12 cellular contexts compared by ENCODE assay signal in the genomic region with DNA sequence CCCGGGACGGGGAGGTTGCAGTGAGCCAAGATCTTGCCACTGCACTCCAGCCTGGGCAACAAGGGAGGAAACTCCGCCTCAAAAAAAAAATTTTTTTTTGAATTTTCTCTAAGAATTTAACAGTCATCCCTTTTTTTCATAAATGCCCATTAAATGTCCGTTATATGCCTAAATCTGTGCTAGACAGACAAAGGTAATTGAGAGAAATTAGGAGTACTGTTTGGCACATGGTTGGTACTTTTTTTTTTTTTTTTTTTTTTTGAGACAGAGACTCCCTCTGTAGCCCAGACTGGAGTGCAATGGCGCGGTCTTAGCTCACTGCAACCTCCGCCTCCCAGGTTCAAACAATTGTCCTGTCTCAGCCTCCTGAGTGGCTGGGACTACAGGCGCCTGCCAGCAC. TPM values are rescaled to one million over a fixed set of nuclear protein-coding genes. Genes with fewer than 3 reads are reported as not detected.
DNase-seq lines count a peak whose midpoint lies in the region; ATAC-seq and TF ChIP-seq lines count a peak whose summit lies in the region.
"Had no signal": no experiment of that assay in that cellular context is flagged by ENCODE, and none has a peak within 500 bp of the region (broad histone marks: within the 10 kb centered on the region; RNA-seq: fewer than 3 reads in every experiment).

No MANE protein-coding gene starts in this region.

- ATAC-seq in SK-N-SH treated with all-trans-retinoic acid at 6 μM for 48 hours (no peak), HG02852 (IDR thresholded peaks at IDR 0.05; ENCODE audit: unreplicated experiment) (no peak), GM18502 (IDR thresholded peaks at IDR 0.05; ENCODE audit: poor library complexity, unreplicated experiment) (no peak)
- ATAC-seq: esophagus mucosa had no signal

- TF ChIP-seq EP300 in SK-N-SH (IDR thresholded peaks at IDR 0.05; ENCODE audit: borderline replicate concordance in 1 of 2, low read depth in 1 of 2, low read length in 1 of 2), result no peak

- H3K27ac ChIP-seq in SK-N-SH (ENCODE audit: low read depth in 2 of 2, low read length in 1 of 2), result peak overlapping the region in 1 of 2 experiments; percentile 70; a peak in 1 of 4 replicates
- H3K27ac ChIP-seq in neutrophil, result peak overlapping the region; percentile 95
- H3K27ac ChIP-seq: SK-N-MC had no signal

- peaks cover 67% of the 10 kb centered on the region for H3K79me2 ChIP-seq in SK-N-SH (ENCODE audit: insufficient read depth)

- no peak for TF ChIP-seq POLR2A in NB4 (IDR thresholded peaks at IDR 0.05; ENCODE audit: extremely low read depth, insufficient read length)

- no peak overlapping the region for H2AFZ ChIP-seq in SK-N-SH (ENCODE audit: low read depth)

- H3K4me1 Mint-ChIP-seq in brain, result peaks cover 59% of the 10 kb centered on the region

- peak overlapping the region; percentile 85 to 98; a peak in 3 of 4 replicates for H3K4me3 ChIP-seq in SK-N-SH (ENCODE audit: low read depth in 2 of 2, low read length in 1 of 2)
- H3K4me3 ChIP-seq in NB4 (ENCODE audit: low read depth, low read length), result peak overlapping the region; percentile 90
- peak overlapping the region; percentile 91 to 96 for H3K4me3 ChIP-seq in neutrophil (ENCODE audit: low read depth in 1 of 2, low read length in 1 of 2)

- WGBS in SK-N-SH (ENCODE audit: low lambda C conversion rate), result 78% methylated on average over 8 of the region's 8 CpGs

- DNase-seq in SK-N-SH (no peak), NB4 (ENCODE audit: low read depth) (no peak), globus pallidus (ENCODE audit: low spot score) (no peak)
- DNase-seq: 8988T, activated gamma-delta T cell had no signal

- H3K9ac ChIP-seq in SK-N-SH, result peak overlapping the region; percentile 80; the same call in 1 of the 2 replicates

- H3K27me3 Mint-ChIP-seq in brain, result peaks cover 6% of the 10 kb centered on the region

- peaks cover 32% of the 10 kb centered on the region for H3K36me3 Mint-ChIP-seq in brain

- peak overlapping the region in 1 of 5 experiments; percentile 42 for H3K27ac Mint-ChIP-seq in brain

- H3K27me3 ChIP-seq in SK-N-SH (ENCODE audit: insufficient read depth) (no peaks in the 10 kb centered on the region), neutrophil (no peaks in the 10 kb centered on the region)

- POLR2A ChIA-PET in SK-N-SH (lab: Yijun Ruan, JAX), result interaction anchor here (0.6 kb wide), 2 partner anchors 65 to 119 kb away, joined by 4 read pairs; no protein-coding TSS in a partner anchor

- H3K36me3 ChIP-seq in SK-N-SH (replicated peaks in 1 of 2; ENCODE audit: control insufficient read depth in 1 of 2, insufficient read depth in 2 of 2, low read length in 1 of 2) (no peaks in the 10 kb centered on the region), neutrophil (no peaks in the 10 kb centered on the region)

- peaks cover 28% of the 10 kb centered on the region; the same call in 1 of the 2 replicates for H4K20me1 ChIP-seq in SK-N-SH (ENCODE audit: insufficient read depth)

- no peaks in the 10 kb centered on the region for H3K9me2 ChIP-seq in SK-N-SH

- H3K9me3 ChIP-seq in SK-N-SH, result no peaks in the 10 kb centered on the region
- no peaks in the 10 kb centered on the region for H3K9me3 ChIP-seq in neutrophil

- TF ChIP-seq CTCF in SK-N-SH (IDR thresholded peaks at IDR 0.05) (no peak), NB4 (IDR thresholded peaks at IDR 0.05; ENCODE audit: low read depth, low read length) (no peak), brain (conservative IDR thresholded peaks at IDR 0.05) (no peak), neutrophil (IDR thresholded peaks at IDR 0.05) (no peak)

- peak overlapping the region; percentile 89 for H3K4me2 ChIP-seq in SK-N-SH

- CTCF ChIA-PET in SK-N-SH (lab: Yijun Ruan, JAX), result interaction anchor here (0.6 kb wide), 1 partner anchor 13 kb away, joined by 3 read pairs; no protein-coding TSS in a partner anchor

- no peaks in the 10 kb centered on the region for H3K9me3 Mint-ChIP-seq in brain

- peaks cover 17% of the 10 kb centered on the region for H3F3A ChIP-seq in SK-N-SH (replicated peaks; ENCODE audit: insufficient read depth)

- H3K4me1 ChIP-seq in SK-N-SH (ENCODE audit: control insufficient read depth in 1 of 2, insufficient read depth in 2 of 2, low read depth in 1 of 2, low read length in 1 of 2) (peaks cover 0 to 2% of the 10 kb centered on the region in 2 experiments; a peak in 1 of 4 replicates), neutrophil (ENCODE audit: control insufficient read depth in 1 of 2, insufficient read depth in 1 of 2, low read depth in 1 of 2, low read length in 1 of 2) (peaks cover 73 to 74% of the 10 kb centered on the region in 2 experiments)

- H3K4me3 Mint-ChIP-seq in brain, result peak overlapping the region; percentile 93 to 99 (median 94)

- no peak for TF ChIP-seq RAD21 in SK-N-SH (IDR thresholded peaks at IDR 0.05; ENCODE audit: low read length)

TF ChIP-seq in SK-N-SH, 30 proteins besides CTCF, POLR2A, EP300 and RAD21 (continues in another document):
- no peak for TF ChIP-seq MEF2A (IDR thresholded peaks at IDR 0.05; ENCODE audit: borderline replicate concordance, low read depth)
- no peak for TF ChIP-seq FOXJ3 (CRISPR knock-in tag; IDR thresholded peaks at IDR 0.05)
- no peak for TF ChIP-seq RCOR1 (IDR thresholded peaks at IDR 0.05; ENCODE audit: low read length)
- TF ChIP-seq RFX5 (IDR thresholded peaks at IDR 0.05; ENCODE audit: low read length), result no peak
- TF ChIP-seq CHD2 (IDR thresholded peaks at IDR 0.05; ENCODE audit: low read length, partially characterized antibody), result no peak
- no peak for TF ChIP-seq SIN3A (IDR thresholded peaks at IDR 0.05; ENCODE audit: borderline replicate concordance, low read depth, low read length)

TF ChIP-seq in SK-N-SH treated with all-trans-retinoic acid at 6 μM for 48 hours, 23 proteins besides CTCF, POLR2A, EP300 and RAD21:
- TF ChIP-seq ISL1 (CRISPR knock-in tag; IDR thresholded peaks at IDR 0.05), result no peak
- no peak for TF ChIP-seq ZFP3 (CRISPR knock-in tag; IDR thresholded peaks at IDR 0.05)
- no peak for TF ChIP-seq ZC3H10 (CRISPR knock-in tag; IDR thresholded peaks at IDR 0.05)
TF ChIP-seq in SK-N-SH treated with all-trans-retinoic acid at 6 μM for 48 hours: peak in this region for 0.

RNA-seq across cellular contexts. Expression of gene PCMT1, which starts 1.7 kb away (rescaled TPM):
- polyA plus RNA-seq in SK-N-SH (2012; rRNA removed) (158 and 190 TPM in 2 replicates), brain (ENCODE audit: insufficient read depth, low read depth, low replicate concordance) (192 TPM)
- polyA plus RNA-seq in SK-N-SH (2012; cell fraction: cytosol; rRNA removed), result 176 and 191 TPM in 2 replicates
- 74.2 and 100 TPM in 2 replicates for polyA plus RNA-seq in SK-N-SH (2012; cell fraction: nucleus; rRNA removed)

RNA-seq across cellular contexts. Expression of gene NUP43, which starts 4.9 kb away (rescaled TPM):
- polyA plus RNA-seq in SK-N-SH (2012; rRNA removed) (10.1 and 16.4 TPM in 2 replicates), brain (ENCODE audit: insufficient read depth, low read depth, low replicate concordance) (17.4 TPM)
- 9.6 and 11.8 TPM in 2 replicates for polyA plus RNA-seq in SK-N-SH (2012; cell fraction: cytosol; rRNA removed)
- 19.9 and 49.9 TPM in 2 replicates for polyA plus RNA-seq in SK-N-SH (2012; cell fraction: nucleus; rRNA removed)

RNA-seq across cellular contexts. Expression of gene LATS1, which starts 33.3 kb away (rescaled TPM):
- polyA plus RNA-seq in SK-N-SH (2012; rRNA removed), result 6.9 and 9.3 TPM in 2 replicates
- 6.9 and 7.1 TPM in 2 replicates for polyA plus RNA-seq in SK-N-SH (2012; cell fraction: cytosol; rRNA removed)
- polyA plus RNA-seq in SK-N-SH (2012; cell fraction: nucleus; rRNA removed), result 8.3 and 11.0 TPM in 2 replicates
- polyA plus RNA-seq in brain (ENCODE audit: insufficient read depth, low read depth, low replicate concordance), result 12.0 TPM
